ENCODE assay signal across 1 cellular context in the genomic region with DNA sequence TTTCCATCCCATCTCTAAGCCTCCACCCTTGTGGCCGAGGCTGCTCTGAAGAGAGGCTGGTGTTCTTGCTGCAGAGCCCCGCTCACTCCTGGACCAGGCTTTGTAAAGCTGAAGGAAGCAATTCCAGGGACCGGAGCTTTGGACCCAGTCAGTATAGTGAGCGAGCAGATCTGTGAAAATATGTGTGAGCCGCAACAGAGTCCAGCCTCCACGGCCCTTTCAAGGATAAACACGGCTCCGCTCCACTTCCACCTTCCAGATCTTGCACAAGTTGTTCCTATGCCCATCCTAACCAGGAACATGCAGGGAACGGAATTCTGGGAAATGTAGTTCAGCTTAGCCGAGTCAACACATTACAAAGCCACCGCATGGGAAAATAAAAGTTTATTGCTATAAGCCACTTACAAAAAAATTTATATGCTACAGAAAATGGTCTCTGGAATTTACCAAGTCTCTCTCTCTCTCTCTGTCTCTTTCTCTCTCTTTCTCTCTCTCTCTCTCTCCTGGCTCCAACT.
TF ChIP-seq lines count a peak whose summit lies in the region.

No MANE protein-coding gene starts in this region.

TF ChIP-seq in HEK293, 187 proteins besides CTCF, POLR2A, EP300 and RAD21 (continued from another document):
- TF ChIP-seq, protein P1, sequence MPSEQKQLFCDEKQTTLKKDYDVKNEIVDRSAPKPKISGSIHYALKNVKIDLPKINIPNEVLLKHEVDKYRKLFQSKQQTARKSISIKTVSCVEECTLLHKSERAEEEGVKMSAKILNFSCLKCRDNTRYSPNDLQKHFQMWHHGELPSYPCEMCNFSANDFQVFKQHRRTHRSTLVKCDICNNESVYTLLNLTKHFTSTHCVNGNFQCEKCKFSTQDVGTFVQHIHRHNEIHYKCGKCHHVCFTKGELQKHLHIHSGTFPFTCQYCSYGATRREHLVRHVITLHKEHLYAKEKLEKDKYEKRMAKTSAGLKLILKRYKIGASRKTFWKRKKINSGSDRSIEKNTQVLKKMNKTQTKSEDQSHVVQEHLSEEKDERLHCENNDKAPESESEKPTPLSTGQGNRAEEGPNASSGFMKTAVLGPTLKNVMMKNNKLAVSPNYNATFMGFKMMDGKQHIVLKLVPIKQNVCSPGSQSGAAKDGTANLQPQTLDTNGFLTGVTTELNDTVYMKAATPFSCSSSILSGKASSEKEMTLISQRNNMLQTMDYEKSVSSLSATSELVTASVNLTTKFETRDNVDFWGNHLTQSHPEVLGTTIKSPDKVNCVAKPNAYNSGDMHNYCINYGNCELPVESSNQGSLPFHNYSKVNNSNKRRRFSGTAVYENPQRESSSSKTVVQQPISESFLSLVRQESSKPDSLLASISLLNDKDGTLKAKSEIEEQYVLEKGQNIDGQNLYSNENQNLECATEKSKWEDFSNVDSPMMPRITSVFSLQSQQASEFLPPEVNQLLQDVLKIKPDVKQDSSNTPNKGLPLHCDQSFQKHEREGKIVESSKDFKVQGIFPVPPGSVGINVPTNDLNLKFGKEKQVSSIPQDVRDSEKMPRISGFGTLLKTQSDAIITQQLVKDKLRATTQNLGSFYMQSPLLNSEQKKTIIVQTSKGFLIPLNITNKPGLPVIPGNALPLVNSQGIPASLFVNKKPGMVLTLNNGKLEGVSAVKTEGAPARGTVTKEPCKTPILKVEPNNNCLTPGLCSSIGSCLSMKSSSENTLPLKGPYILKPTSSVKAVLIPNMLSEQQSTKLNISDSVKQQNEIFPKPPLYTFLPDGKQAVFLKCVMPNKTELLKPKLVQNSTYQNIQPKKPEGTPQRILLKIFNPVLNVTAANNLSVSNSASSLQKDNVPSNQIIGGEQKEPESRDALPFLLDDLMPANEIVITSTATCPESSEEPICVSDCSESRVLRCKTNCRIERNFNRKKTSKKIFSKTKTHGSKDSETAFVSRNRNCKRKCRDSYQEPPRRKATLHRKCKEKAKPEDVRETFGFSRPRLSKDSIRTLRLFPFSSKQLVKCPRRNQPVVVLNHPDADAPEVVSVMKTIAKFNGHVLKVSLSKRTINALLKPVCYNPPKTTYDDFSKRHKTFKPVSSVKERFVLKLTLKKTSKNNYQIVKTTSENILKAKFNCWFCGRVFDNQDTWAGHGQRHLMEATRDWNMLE (tag by site-specific recombination; conservative IDR thresholded peaks at IDR 0.05; ENCODE audit: low read depth), result peak; percentile 71
- TF ChIP-seq ZNF473 (tag by site-specific recombination; IDR thresholded peaks at IDR 0.05), result no peak
- TF ChIP-seq ZNF132 (tag by site-specific recombination; IDR thresholded peaks at IDR 0.05; ENCODE audit: borderline replicate concordance), result no peak
- TF ChIP-seq ZNF10 (tag by site-specific recombination; IDR thresholded peaks at IDR 0.05), result peak; percentile 63
- no peak for TF ChIP-seq ZNF366 (tag by site-specific recombination; conservative IDR thresholded peaks at IDR 0.05)
- no peak for TF ChIP-seq ZBTB48 (tag by site-specific recombination; IDR thresholded peaks at IDR 0.05)
- TF ChIP-seq ZBTB20 (tag by site-specific recombination; IDR thresholded peaks at IDR 0.05), result peak; percentile 77; the same call in 1 of the 2 replicates
- TF ChIP-seq ZNF600 (tag by site-specific recombination; IDR thresholded peaks at IDR 0.05), result peak; percentile 61; the same call in 1 of the 2 replicates
- 0 out of 2 replicates have a peak, but pooled peaks have one; percentile 40 for TF ChIP-seq ZNF660 (tag by site-specific recombination; IDR thresholded peaks at IDR 0.05)
- TF ChIP-seq ZNF140 (tag by site-specific recombination; IDR thresholded peaks at IDR 0.05), result no peak
- TF ChIP-seq ZEB2 (tag by site-specific recombination; IDR thresholded peaks at IDR 0.05), result no peak
- no peak for TF ChIP-seq SALL2 (tag by site-specific recombination; IDR thresholded peaks at IDR 0.05; ENCODE audit: borderline replicate concordance)
- TF ChIP-seq, protein P2, sequence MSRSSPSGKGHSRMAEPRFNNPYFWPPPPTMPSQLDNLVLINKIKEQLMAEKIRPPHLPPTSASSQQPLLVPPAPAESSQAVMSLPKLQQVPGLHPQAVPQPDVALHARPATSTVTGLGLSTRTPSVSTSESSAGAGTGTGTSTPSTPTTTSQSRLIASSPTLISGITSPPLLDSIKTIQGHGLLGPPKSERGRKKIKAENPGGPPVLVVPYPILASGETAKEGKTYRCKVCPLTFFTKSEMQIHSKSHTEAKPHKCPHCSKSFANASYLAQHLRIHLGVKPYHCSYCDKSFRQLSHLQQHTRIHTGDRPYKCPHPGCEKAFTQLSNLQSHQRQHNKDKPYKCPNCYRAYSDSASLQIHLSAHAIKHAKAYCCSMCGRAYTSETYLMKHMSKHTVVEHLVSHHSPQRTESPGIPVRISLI (tag by site-specific recombination; IDR thresholded peaks at IDR 0.05), result no peak
- TF ChIP-seq, protein P3, sequence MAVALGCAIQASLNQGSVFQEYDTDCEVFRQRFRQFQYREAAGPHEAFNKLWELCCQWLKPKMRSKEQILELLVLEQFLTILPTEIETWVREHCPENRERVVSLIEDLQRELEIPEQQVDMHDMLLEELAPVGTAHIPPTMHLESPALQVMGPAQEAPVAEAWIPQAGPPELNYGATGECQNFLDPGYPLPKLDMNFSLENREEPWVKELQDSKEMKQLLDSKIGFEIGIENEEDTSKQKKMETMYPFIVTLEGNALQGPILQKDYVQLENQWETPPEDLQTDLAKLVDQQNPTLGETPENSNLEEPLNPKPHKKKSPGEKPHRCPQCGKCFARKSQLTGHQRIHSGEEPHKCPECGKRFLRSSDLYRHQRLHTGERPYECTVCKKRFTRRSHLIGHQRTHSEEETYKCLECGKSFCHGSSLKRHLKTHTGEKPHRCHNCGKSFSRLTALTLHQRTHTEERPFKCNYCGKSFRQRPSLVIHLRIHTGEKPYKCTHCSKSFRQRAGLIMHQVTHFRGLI (tag by site-specific recombination; IDR thresholded peaks at IDR 0.05), result 0 out of 2 replicates have a peak, but pooled peaks have one; percentile 18
- no peak for TF ChIP-seq ZNF654 (tag by site-specific recombination; IDR thresholded peaks at IDR 0.05; ENCODE audit: low read depth)
- TF ChIP-seq, protein P4, sequence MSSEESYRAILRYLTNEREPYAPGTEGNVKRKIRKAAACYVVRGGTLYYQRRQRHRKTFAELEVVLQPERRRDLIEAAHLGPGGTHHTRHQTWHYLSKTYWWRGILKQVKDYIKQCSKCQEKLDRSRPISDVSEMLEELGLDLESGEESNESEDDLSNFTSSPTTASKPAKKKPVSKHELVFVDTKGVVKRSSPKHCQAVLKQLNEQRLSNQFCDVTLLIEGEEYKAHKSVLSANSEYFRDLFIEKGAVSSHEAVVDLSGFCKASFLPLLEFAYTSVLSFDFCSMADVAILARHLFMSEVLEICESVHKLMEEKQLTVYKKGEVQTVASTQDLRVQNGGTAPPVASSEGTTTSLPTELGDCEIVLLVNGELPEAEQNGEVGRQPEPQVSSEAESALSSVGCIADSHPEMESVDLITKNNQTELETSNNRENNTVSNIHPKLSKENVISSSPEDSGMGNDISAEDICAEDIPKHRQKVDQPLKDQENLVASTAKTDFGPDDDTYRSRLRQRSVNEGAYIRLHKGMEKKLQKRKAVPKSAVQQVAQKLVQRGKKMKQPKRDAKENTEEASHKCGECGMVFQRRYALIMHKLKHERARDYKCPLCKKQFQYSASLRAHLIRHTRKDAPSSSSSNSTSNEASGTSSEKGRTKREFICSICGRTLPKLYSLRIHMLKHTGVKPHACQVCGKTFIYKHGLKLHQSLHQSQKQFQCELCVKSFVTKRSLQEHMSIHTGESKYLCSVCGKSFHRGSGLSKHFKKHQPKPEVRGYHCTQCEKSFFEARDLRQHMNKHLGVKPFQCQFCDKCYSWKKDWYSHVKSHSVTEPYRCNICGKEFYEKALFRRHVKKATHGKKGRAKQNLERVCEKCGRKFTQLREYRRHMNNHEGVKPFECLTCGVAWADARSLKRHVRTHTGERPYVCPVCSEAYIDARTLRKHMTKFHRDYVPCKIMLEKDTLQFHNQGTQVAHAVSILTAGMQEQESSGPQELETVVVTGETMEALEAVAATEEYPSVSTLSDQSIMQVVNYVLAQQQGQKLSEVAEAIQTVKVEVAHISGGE (tag by site-specific recombination; conservative IDR thresholded peaks at IDR 0.05; ENCODE audit: low read depth), result peak; percentile 34; the same call in 1 of the 2 replicates
- no peak for TF ChIP-seq ZNF707 (tag by site-specific recombination; IDR thresholded peaks at IDR 0.05)
- no peak for TF ChIP-seq ZBTB21 (tag by site-specific recombination; IDR thresholded peaks at IDR 0.05)
- TF ChIP-seq ZNF501 (tag by site-specific recombination; IDR thresholded peaks at IDR 0.05), result no peak
- TF ChIP-seq KLF1 (tag by site-specific recombination; IDR thresholded peaks at IDR 0.05), result no peak
- no peak for TF ChIP-seq SCRT1 (tag by site-specific recombination; IDR thresholded peaks at IDR 0.05; ENCODE audit: borderline replicate concordance)
- TF ChIP-seq ZBTB17 (tag by site-specific recombination; IDR thresholded peaks at IDR 0.05), result peak; percentile 89
- TF ChIP-seq, protein P5, sequence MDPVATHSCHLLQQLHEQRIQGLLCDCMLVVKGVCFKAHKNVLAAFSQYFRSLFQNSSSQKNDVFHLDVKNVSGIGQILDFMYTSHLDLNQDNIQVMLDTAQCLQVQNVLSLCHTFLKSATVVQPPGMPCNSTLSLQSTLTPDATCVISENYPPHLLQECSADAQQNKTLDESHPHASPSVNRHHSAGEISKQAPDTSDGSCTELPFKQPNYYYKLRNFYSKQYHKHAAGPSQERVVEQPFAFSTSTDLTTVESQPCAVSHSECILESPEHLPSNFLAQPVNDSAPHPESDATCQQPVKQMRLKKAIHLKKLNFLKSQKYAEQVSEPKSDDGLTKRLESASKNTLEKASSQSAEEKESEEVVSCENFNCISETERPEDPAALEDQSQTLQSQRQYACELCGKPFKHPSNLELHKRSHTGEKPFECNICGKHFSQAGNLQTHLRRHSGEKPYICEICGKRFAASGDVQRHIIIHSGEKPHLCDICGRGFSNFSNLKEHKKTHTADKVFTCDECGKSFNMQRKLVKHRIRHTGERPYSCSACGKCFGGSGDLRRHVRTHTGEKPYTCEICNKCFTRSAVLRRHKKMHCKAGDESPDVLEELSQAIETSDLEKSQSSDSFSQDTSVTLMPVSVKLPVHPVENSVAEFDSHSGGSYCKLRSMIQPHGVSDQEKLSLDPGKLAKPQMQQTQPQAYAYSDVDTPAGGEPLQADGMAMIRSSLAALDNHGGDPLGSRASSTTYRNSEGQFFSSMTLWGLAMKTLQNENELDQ (tag by site-specific recombination; IDR thresholded peaks at IDR 0.05; ENCODE audit: low read depth), result no peak
- TF ChIP-seq ZNF335 (tag by site-specific recombination; conservative IDR thresholded peaks at IDR 0.05), result peak; percentile 94
- no peak for TF ChIP-seq ZNF521 (tag by site-specific recombination; IDR thresholded peaks at IDR 0.05)
- TF ChIP-seq IKZF3 (tag by site-specific recombination; IDR thresholded peaks at IDR 0.05), result peak; percentile 57; the same call in 1 of the 2 replicates
- no peak for TF ChIP-seq RBAK (tag by site-specific recombination; IDR thresholded peaks at IDR 0.05)
- no peak for TF ChIP-seq GLI4 (tag by site-specific recombination; IDR thresholded peaks at IDR 0.05)
- TF ChIP-seq SP3 (tag by site-specific recombination; IDR thresholded peaks at IDR 0.05), result peak; percentile 66
- TF ChIP-seq ZNF768 (tag by site-specific recombination; IDR thresholded peaks at IDR 0.05), result no peak
- TF ChIP-seq ZNF174 (tag by site-specific recombination; IDR thresholded peaks at IDR 0.05), result no peak
- TF ChIP-seq ZNF596 (tag by site-specific recombination; IDR thresholded peaks at IDR 0.05), result peak; percentile 94
- TF ChIP-seq, protein P6, sequence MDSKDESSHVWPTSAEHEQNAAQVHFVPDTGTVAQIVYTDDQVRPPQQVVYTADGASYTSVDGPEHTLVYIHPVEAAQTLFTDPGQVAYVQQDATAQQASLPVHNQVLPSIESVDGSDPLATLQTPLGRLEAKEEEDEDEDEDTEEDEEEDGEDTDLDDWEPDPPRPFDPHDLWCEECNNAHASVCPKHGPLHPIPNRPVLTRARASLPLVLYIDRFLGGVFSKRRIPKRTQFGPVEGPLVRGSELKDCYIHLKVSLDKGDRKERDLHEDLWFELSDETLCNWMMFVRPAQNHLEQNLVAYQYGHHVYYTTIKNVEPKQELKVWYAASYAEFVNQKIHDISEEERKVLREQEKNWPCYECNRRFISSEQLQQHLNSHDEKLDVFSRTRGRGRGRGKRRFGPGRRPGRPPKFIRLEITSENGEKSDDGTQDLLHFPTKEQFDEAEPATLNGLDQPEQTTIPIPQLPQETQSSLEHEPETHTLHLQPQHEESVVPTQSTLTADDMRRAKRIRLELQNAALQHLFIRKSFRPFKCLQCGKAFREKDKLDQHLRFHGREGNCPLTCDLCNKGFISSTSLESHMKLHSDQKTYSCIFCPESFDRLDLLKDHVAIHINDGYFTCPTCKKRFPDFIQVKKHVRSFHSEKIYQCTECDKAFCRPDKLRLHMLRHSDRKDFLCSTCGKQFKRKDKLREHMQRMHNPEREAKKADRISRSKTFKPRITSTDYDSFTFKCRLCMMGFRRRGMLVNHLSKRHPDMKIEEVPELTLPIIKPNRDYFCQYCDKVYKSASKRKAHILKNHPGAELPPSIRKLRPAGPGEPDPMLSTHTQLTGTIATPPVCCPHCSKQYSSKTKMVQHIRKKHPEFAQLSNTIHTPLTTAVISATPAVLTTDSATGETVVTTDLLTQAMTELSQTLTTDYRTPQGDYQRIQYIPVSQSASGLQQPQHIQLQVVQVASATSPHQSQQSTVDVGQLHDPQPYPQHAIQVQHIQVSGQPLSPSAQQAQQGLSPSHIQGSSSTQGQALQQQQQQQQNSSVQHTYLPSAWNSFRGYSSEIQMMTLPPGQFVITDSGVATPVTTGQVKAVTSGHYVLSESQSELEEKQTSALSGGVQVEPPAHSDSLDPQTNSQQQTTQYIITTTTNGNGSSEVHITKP (tag by site-specific recombination; IDR thresholded peaks at IDR 0.05), result peak; percentile 67
- TF ChIP-seq ZNF221 (tag by site-specific recombination; IDR thresholded peaks at IDR 0.05; ENCODE audit: borderline replicate concordance), result no peak
- no peak for TF ChIP-seq HOXC10 (CRISPR knock-in tag; IDR thresholded peaks at IDR 0.05)
